In genomic region chr12:19970826-19971225, GRCh38 we compare ENCODE assay signal across 1 cellular context.
TF ChIP-seq lines count a peak whose summit lies in the region.

No MANE protein-coding gene starts in this region.

TF ChIP-seq in GM23338, 12 proteins besides CTCF, POLR2A, EP300 and RAD21:
- no peak for TF ChIP-seq ZNF462 (CRISPR knock-in tag; IDR thresholded peaks at IDR 0.05)
- TF ChIP-seq JUNB (IDR thresholded peaks at IDR 0.05; ENCODE audit: unreplicated experiment) = no peak
- TF ChIP-seq CREB1 (CRISPR knock-in tag; IDR thresholded peaks at IDR 0.05; ENCODE audit: low read depth) = no peak
- TF ChIP-seq NANOG (IDR thresholded peaks at IDR 0.05; ENCODE audit: borderline replicate concordance) = no peak
- TF ChIP-seq STAT1 (IDR thresholded peaks at IDR 0.05; ENCODE audit: unreplicated experiment) = no peak
- no peak for TF ChIP-seq POLR2AphosphoS5 (IDR thresholded peaks at IDR 0.05; ENCODE audit: low read depth)
- TF ChIP-seq ZNF331 (CRISPR knock-in tag; IDR thresholded peaks at IDR 0.05; ENCODE audit: low read depth) = no peak
- TF ChIP-seq EZH2 (IDR thresholded peaks at IDR 0.05; ENCODE audit: low read depth, unreplicated experiment) = no peak
- no peak for TF ChIP-seq ZNF114 (CRISPR knock-in tag; IDR thresholded peaks at IDR 0.05)
- no peak for TF ChIP-seq REST (IDR thresholded peaks at IDR 0.05; ENCODE audit: unreplicated experiment)
